In the genomic region with DNA sequence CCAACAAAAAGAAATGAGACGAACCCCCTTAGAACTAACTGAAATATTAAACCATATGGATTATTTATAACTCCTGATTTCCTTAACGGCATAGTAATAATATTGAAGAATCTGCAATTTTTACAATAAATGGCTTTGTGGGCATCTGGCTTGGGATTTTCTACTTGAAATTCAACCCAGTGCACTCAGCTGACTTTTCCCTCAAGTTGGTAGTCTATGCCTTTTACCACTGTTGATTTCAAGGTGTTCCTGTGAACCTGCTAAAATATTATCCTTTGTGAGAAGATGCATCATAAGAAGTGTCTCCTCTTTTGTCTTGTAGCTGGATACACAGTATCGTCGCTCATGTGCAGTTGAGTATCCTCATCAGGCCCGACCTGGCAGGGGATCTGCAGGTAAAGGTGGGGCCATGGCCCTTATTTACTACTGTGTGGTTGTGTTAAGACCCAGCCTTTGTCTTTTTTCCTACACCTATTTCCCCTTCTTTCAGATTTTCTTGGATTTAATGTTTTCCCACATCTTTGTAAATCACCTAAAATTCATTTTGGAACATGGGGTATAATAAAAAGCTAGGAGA, we compare ENCODE assay signal across 25 cellular contexts. TPM values are rescaled to one million over a fixed set of nuclear protein-coding genes. Genes with fewer than 3 reads are reported as not detected.
DNase-seq lines count a peak whose midpoint lies in the region; ATAC-seq, FAIRE-seq and TF ChIP-seq lines count a peak whose summit lies in the region.
"Had no signal": no experiment of that assay in that cellular context is flagged by ENCODE, and none has a peak within 500 bp of the region (broad histone marks: within the 10 kb centered on the region; RNA-seq: fewer than 3 reads in every experiment).

No MANE protein-coding gene starts in this region.

- no peak overlapping the region for H3K4me3 ChIP-seq in AG04450 (ENCODE audit: low read depth, low read length)
- no peak overlapping the region for H3K4me3 ChIP-seq in K562
- no peak overlapping the region for H3K4me3 ChIP-seq in PC-3 (ENCODE audit: low read length)
- H3K4me3 ChIP-seq: BLaER1 treated with 17β-estradiol and CSF1 and Interleukin-3, amounts not matched to agents 10 nM and 100 nM had no signal

- peak overlapping the region; percentile 11 for H3K27ac ChIP-seq in AG04450 (ENCODE audit: low read depth, low read length)
- no peak overlapping the region for H3K27ac ChIP-seq in K562 (ENCODE audit: extremely low read depth, low read depth, low read length)
- no peak overlapping the region for H3K27ac ChIP-seq in PC-3 (ENCODE audit: low read length)
- H3K27ac ChIP-seq: BLaER1 treated with 17β-estradiol and CSF1 and Interleukin-3, amounts not matched to agents 10 nM and 100 nM; C4-2B had no signal

- no peak for TF ChIP-seq RAD21 in K562 (CRISPR knock-in tag; conservative IDR thresholded peaks at IDR 0.05 in 1 of 2, IDR thresholded peaks at IDR 0.05 in 1 of 2)

- no peaks in the 10 kb centered on the region for H3K9me2 ChIP-seq in PC-3 (replicated peaks; ENCODE audit: low read length)

- TF ChIP-seq CTCF in AG04450 (IDR thresholded peaks at IDR 0.05; ENCODE audit: low read depth, low read length) (no peak), K562 (IDR thresholded peaks at IDR 0.05 in 2 of 3, conservative IDR thresholded peaks at IDR 0.05 in 1 of 3; ENCODE audit: insufficient read depth in 2 of 3, low read depth in 1 of 3, low read length in 3 of 3) (no peak), PC-3 (conservative IDR thresholded peaks at IDR 0.05; ENCODE audit: low read depth, low read length) (no peak)

- H3K79me2 ChIP-seq in K562 (ENCODE audit: control insufficient read depth, insufficient read depth, low read length): peaks cover 53% of the 10 kb centered on the region
- peaks cover 31% of the 10 kb centered on the region for H3K79me2 ChIP-seq in PC-3 (ENCODE audit: low read length)

- no peak overlapping the region for H3K9ac ChIP-seq in K562 (ENCODE audit: insufficient read depth in 1 of 2, low read depth in 2 of 2, low read length in 2 of 2)
- no peak overlapping the region for H3K9ac ChIP-seq in PC-3 (ENCODE audit: low read length)
- H3K9ac ChIP-seq: BLaER1 treated with 17β-estradiol and CSF1 and Interleukin-3, amounts not matched to agents 10 nM and 100 nM had no signal

- 91% methylated on average over 5 of the region's 5 CpGs for WGBS in K562 (ENCODE audit: insufficient coverage, low coverage, missing lambda C conversion rate)

- H3K27me3 ChIP-seq in AG04450 (ENCODE audit: control insufficient read depth, insufficient read depth, low read length) (no peaks in the 10 kb centered on the region), K562 (ENCODE audit: control insufficient read depth in 2 of 2, insufficient read depth in 2 of 2, low read length in 2 of 2) (no peaks in the 10 kb centered on the region), PC-3 (ENCODE audit: low read length) (no peaks in the 10 kb centered on the region)
- H3K27me3 ChIP-seq: BLaER1 treated with 17β-estradiol and CSF1 and Interleukin-3, amounts not matched to agents 10 nM and 100 nM had no signal

- ATAC-seq in K562: no peak
- no peak for ATAC-seq in PC-3
- ATAC-seq: CD8-positive, alpha-beta T cell had no signal

- H3K36me3 ChIP-seq in K562 (ENCODE audit: control insufficient read depth, insufficient read depth, low read length): peaks cover 96% of the 10 kb centered on the region
- H3K36me3 ChIP-seq in PC-3 (ENCODE audit: low read depth, low read length): peaks cover 90% of the 10 kb centered on the region

- BruUV-seq in K562 (replicated peaks; lab: Mats Ljungman, UMichigan) (no TSS peak), PC-3 (replicated peaks; lab: Mats Ljungman, UMichigan) (no TSS peak)

- intact Hi-C loops in K562 (cut with micrococcal nuclease) (no loop called here), PC-3 (cut with micrococcal nuclease) (no loop called here)

- TF ChIP-seq EP300 in K562 (IDR thresholded peaks at IDR 0.05; ENCODE audit: low read length): no peak

- H2AFZ ChIP-seq in K562 (ENCODE audit: low read depth, low read length) (no peak overlapping the region), PC-3 (ENCODE audit: low read length) (no peak overlapping the region)

- POLR2A ChIA-PET in AG04450 (lab: Yijun Ruan, JAX) (interaction anchor here (1.6 kb wide), 1 partner anchor 8 kb away, joined by 6 read pairs; a partner anchor contains a TSS), K562 (lab: Yijun Ruan, JAX) (interaction anchor here (1.1 to 6.3 kb wide), 5 partner anchors 7 to 171 kb away, joined by 3 to 66 read pairs (median 4); a partner anchor contains a TSS), PC-3 (lab: Charles Lee; ENCODE audit: unreplicated experiment) (no interaction called here)

- no peaks in the 10 kb centered on the region for H3K9me3 ChIP-seq in AG04450 (ENCODE audit: control insufficient read depth, insufficient read depth, low read length)
- no peaks in the 10 kb centered on the region for H3K9me3 ChIP-seq in K562 (replicated peaks; ENCODE audit: control insufficient read depth, insufficient read depth, low read depth, low read length)
- H3K9me3 ChIP-seq in PC-3 (ENCODE audit: low read length): no peaks in the 10 kb centered on the region
- H3K9me3 ChIP-seq: BLaER1 treated with 17β-estradiol and CSF1 and Interleukin-3, amounts not matched to agents 10 nM and 100 nM had no signal

- H4K20me1 ChIP-seq in K562 (replicated peaks; ENCODE audit: control insufficient read depth, insufficient read depth, low read length) (peaks cover 7% of the 10 kb centered on the region; the same call in 1 of the 2 replicates), PC-3 (ENCODE audit: low read length) (peaks cover 25% of the 10 kb centered on the region)

- TF ChIP-seq POLR2A in GM12891 (IDR thresholded peaks at IDR 0.05; ENCODE audit: low read depth, low read length) (no peak), K562 (conservative IDR thresholded peaks at IDR 0.05) (peak; percentile 34; the same call in 1 of the 2 replicates), erythroblast (IDR thresholded peaks at IDR 0.05; ENCODE audit: low read length) (peak; percentile 22)

- no peaks in the 10 kb centered on the region for H3K9me1 ChIP-seq in K562 (ENCODE audit: control insufficient read depth, insufficient read depth, low read length)

- no peaks in the 10 kb centered on the region for H3F3A ChIP-seq in PC-3 (ENCODE audit: low read length, unreplicated experiment)

- FAIRE-seq in GM12891 (lab: Jason Lieb, UNC): no peak
- FAIRE-seq in K562 (lab: Jason Lieb, UNC): no peak
- FAIRE-seq: A204.1, GM12892, GM18507 had no signal

- DNase-seq in AG04450 (ENCODE audit: low read depth, low spot score) (no peak), GM12891 (ENCODE audit: insufficient read length, low spot score) (no peak), K562 (ENCODE audit: extremely low read depth in 1 of 4, low spot score in 3 of 4) (no peak), erythroblast (lab: John Stamatoyannopoulos, UW) (no peak), PC-3 (no peak), COLO829 (ENCODE audit: low spot score) (no peak), SW480 (ENCODE audit: low spot score) (no peak)
- DNase-seq: 8988T; ACHN; AML-193; CD4-positive, alpha-beta T cell; CD8-positive, alpha-beta T cell; COR-L47; DMS 273 treated with DMSO at 0.1 percent for 48 hours; DMS153; DMS53; DMS79; DND-41; EL; GDM1 had no signal

- CTCF ChIA-PET in AG04450 (lab: Charles Lee) (interaction anchor here (0.7 kb wide), 1 partner anchor 10 kb away, joined by 4 read pairs; no protein-coding TSS in a partner anchor), K562 (lab: Yijun Ruan, JAX; ENCODE audit: low intra/inter-chr PET ratio) (no interaction called here), PC-3 (lab: Charles Lee) (interaction anchor here (0.6 kb wide), 1 partner anchor 117 kb away, joined by 3 read pairs; no protein-coding TSS in a partner anchor)

- H3K4me1 ChIP-seq in K562 (replicated peaks in 1 of 2; ENCODE audit: control insufficient read depth in 2 of 2, insufficient read depth in 2 of 2, low read length in 2 of 2) (peaks cover 0 to 17% of the 10 kb centered on the region in 2 experiments; a peak in 3 of 5 replicates), PC-3 (ENCODE audit: insufficient read depth, low read length) (peaks cover 2% of the 10 kb centered on the region)

- in situ Hi-C loops in K562 (cut with MboI): no loop called here

- H3K4me2 ChIP-seq in K562 (ENCODE audit: insufficient read depth, low read length): no peak overlapping the region
- H3K4me2 ChIP-seq in PC-3 (ENCODE audit: low read length): no peak overlapping the region
- H3K4me2 ChIP-seq: BLaER1 treated with 17β-estradiol and CSF1 and Interleukin-3, amounts not matched to agents 10 nM and 100 nM had no signal

RNA-seq across cellular contexts. Expression of a gene that starts 8.0 kb away (rescaled TPM):
- 13.1 and 18.7 TPM in 2 replicates for polyA plus RNA-seq in AG04450 (2011; rRNA removed)
- 9.3 and 10.3 TPM in 2 replicates for polyA minus RNA-seq in AG04450 (2011; rRNA and poly(A)+ RNA removed)
- polyA plus RNA-seq in GM12891 (2012; ENCODE audit: low read depth, missing spikeins): 24.5 TPM
- 90.4 and 196 TPM in 2 replicates for total RNA-seq in K562 (2011; cell fraction: chromatin; rRNA removed; ENCODE audit: low replicate concordance)
- total RNA-seq in K562 (2011; cell fraction: nucleolus; rRNA removed): 60.9 and 74.1 TPM in 2 replicates
- total RNA-seq in K562 (2011; cell fraction: nucleoplasm; rRNA removed): 110 and 179 TPM in 2 replicates
- 118 and 132 TPM in 2 replicates for total RNA-seq in K562 (2014; rRNA removed)
- 133 and 149 TPM in 2 replicates for total RNA-seq in K562 (2014; rRNA removed; fragmentation: Illumina TruSeq; extraction: Trizol)
- total RNA-seq in K562 (2015; rRNA removed; fragmentation: Illumina TruSeq; extraction: Trizol): 119 and 124 TPM in 2 replicates
- 97.6 and 101 TPM in 2 replicates for total RNA-seq in K562 (2021)
- polyA plus RNA-seq in K562 (2011; rRNA removed): 75.0 and 97.8 TPM in 2 replicates
- polyA plus RNA-seq in K562 (2011; cell fraction: cytosol; rRNA removed): 57.3 and 71.3 TPM in 2 replicates
- polyA plus RNA-seq in K562 (2011; cell fraction: nucleus; rRNA removed): 62.5 and 90.3 TPM in 2 replicates
- 82.0 and 87.8 TPM in 2 replicates for polyA plus RNA-seq in K562 (2012)
- polyA plus RNA-seq in K562 (2014; fragmentation: Illumina TruSeq; extraction: Trizol): 100 and 102 TPM in 2 replicates
- 10 to 100 TPM; 66.7 to 80.2 TPM for polyA plus RNA-seq in K562 (2014; fragmentation: Nextera tagmentation; extraction: Ambion mirVana)
- polyA plus RNA-seq in K562 (2014; rRNA removed): 111 and 121 TPM in 2 replicates
- polyA minus RNA-seq in K562 (2011; rRNA and poly(A)+ RNA removed): 117 and 124 TPM in 2 replicates
- polyA minus RNA-seq in K562 (2011; cell fraction: cytosol; rRNA and poly(A)+ RNA removed): 26.0 and 39.6 TPM in 2 replicates
- 49.4 and 90.7 TPM in 2 replicates for polyA minus RNA-seq in K562 (2011; cell fraction: nucleus; rRNA and poly(A)+ RNA removed)
- total RNA-seq in PC-3 (2014; rRNA removed): 282 and 283 TPM in 2 replicates

RNA-seq across cellular contexts. Expression of a gene that starts 13.4 kb away (rescaled TPM):
- 67.7 and 77.8 TPM in 2 replicates for polyA plus RNA-seq in AG04450 (2011; rRNA removed)
- 75.9 and 88.8 TPM in 2 replicates for polyA minus RNA-seq in AG04450 (2011; rRNA and poly(A)+ RNA removed)
- 98.2 TPM for polyA plus RNA-seq in GM12891 (2012; ENCODE audit: low read depth, missing spikeins)
- 66.6 and 71.5 TPM in 2 replicates for total RNA-seq in K562 (2011; cell fraction: chromatin; rRNA removed; ENCODE audit: low replicate concordance)
- 56.3 and 60.4 TPM in 2 replicates for total RNA-seq in K562 (2011; cell fraction: nucleolus; rRNA removed)
- total RNA-seq in K562 (2011; cell fraction: nucleoplasm; rRNA removed): 80.6 and 100 TPM in 2 replicates
- total RNA-seq in K562 (2014; rRNA removed): 120 and 170 TPM in 2 replicates
- 177 and 186 TPM in 2 replicates for total RNA-seq in K562 (2014; rRNA removed; fragmentation: Illumina TruSeq; extraction: Trizol)
- 152 and 166 TPM in 2 replicates for total RNA-seq in K562 (2015; rRNA removed; fragmentation: Illumina TruSeq; extraction: Trizol)
- 237 and 239 TPM in 2 replicates for total RNA-seq in K562 (2021)
- polyA plus RNA-seq in K562 (2011; rRNA removed): 159 and 168 TPM in 2 replicates
- polyA plus RNA-seq in K562 (2011; cell fraction: cytosol; rRNA removed): 215 and 341 TPM in 2 replicates
- 84.4 and 85.4 TPM in 2 replicates for polyA plus RNA-seq in K562 (2011; cell fraction: nucleus; rRNA removed)
- polyA plus RNA-seq in K562 (2012): 168 and 187 TPM in 2 replicates
- 120 and 141 TPM in 2 replicates for polyA plus RNA-seq in K562 (2014; fragmentation: Illumina TruSeq; extraction: Trizol)
- 10 to 100 TPM; 65.0 to 99.7 TPM for polyA plus RNA-seq in K562 (2014; fragmentation: Nextera tagmentation; extraction: Ambion mirVana)
- 146 and 191 TPM in 2 replicates for polyA plus RNA-seq in K562 (2014; rRNA removed)
- 73.3 and 105 TPM in 2 replicates for polyA minus RNA-seq in K562 (2011; rRNA and poly(A)+ RNA removed)
- 54.8 and 84.6 TPM in 2 replicates for polyA minus RNA-seq in K562 (2011; cell fraction: cytosol; rRNA and poly(A)+ RNA removed)
- 32.7 and 55.5 TPM in 2 replicates for polyA minus RNA-seq in K562 (2011; cell fraction: nucleus; rRNA and poly(A)+ RNA removed)
- total RNA-seq in PC-3 (2014; rRNA removed): 230 and 275 TPM in 2 replicates
